In the genomic region with DNA sequence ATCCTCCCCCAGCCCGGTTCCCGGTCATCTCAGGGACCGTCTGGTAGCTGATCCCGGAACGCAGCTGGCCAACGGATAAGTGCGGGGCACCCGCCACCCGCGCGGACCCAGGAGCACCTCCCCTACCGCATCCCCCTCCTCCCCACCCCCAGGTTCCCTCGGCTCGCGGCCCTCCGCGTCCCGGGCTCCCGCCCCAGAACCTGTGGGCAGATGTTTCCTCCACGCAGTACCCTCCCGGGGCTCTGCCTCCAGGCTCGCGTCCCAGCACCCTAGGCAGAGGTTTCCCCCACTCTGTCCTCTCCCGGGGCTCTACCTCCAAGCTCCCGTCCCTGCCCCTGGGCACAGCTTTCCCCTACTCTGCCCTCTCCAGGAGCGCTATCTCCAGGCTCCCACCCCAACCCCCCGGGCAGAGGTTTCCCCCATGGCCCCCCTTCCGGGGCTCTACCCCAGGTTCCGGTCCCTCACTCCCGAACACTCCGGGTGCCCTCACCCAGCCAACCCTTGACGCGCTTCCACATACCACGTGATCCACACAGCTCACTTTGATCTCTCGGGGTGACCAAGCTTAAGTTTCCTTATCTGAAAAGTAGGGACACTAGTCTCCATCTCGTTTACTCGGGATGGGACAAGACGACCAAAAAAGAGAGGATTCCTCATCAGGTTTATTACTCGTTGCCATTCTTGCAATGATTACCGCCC, we compare ENCODE assay signal across 8 cellular contexts. TPM values are rescaled to one million over a fixed set of nuclear protein-coding genes. Genes with fewer than 3 reads are reported as not detected.
DNase-seq lines count a peak whose midpoint lies in the region; ATAC-seq and TF ChIP-seq lines count a peak whose summit lies in the region.

A gene (minus strand): TSS at position 83 of the 699 bp plus-strand sequence. CDS start 6,105 bp downstream, outside the sequence.

- in situ Hi-C loops in GM13976 (cut with MboI; ENCODE audit: low sequenced_read_pairs, unreplicated experiment) = no loop called here

- DNase-seq in GM13976 (ENCODE audit: low spot score) (peak; percentile 94), NCI-H1105 (lab: John Stamatoyannopoulos, UW) (peak; percentile 85), T follicular helper cell (ENCODE audit: low read depth) (peak; percentile 75), adrenal gland (peak; percentile 89 to 95 (median 91)), right atrium auricular region (ENCODE audit: low spot score) (peak; percentile 82), putamen (ENCODE audit: low spot score) (peak; percentile 76), vagina (ENCODE audit: extremely low spot score in 2 of 2) (no peak)

- peak; percentile 38 to 61 for TF ChIP-seq POLR2A in adrenal gland (IDR thresholded peaks at IDR 0.05)
- no peak for TF ChIP-seq POLR2A in vagina (IDR thresholded peaks at IDR 0.05)

- H3K4me1 ChIP-seq in adrenal gland (replicated peaks in 1 of 2) (peaks cover 0 to 29% of the 10 kb centered on the region in 2 donors), right atrium auricular region (peaks cover 0 to 7% of the 10 kb centered on the region in 2 donors), vagina (peaks cover 6% of the 10 kb centered on the region)

- no peaks in the 10 kb centered on the region for H3K36me3 ChIP-seq in adrenal gland (replicated peaks in 1 of 2)
- H3K36me3 ChIP-seq in right atrium auricular region = no peaks in the 10 kb centered on the region
- H3K36me3 ChIP-seq in vagina = no peaks in the 10 kb centered on the region

- H3K9me3 ChIP-seq in adrenal gland (replicated peaks in 1 of 3) (no peaks in the 10 kb centered on the region), right atrium auricular region (no peaks in the 10 kb centered on the region), vagina (no peaks in the 10 kb centered on the region)

- H3K27ac ChIP-seq in adrenal gland (peak within 1 kb of the TSS; percentile 72 to 97 (median 92)), right atrium auricular region (peak within 1 kb of the TSS; percentile 75), vagina (peak within 1 kb of the TSS; percentile 84)

- 0 to 2% (median 1%) methylated on average over 12 to 40 of the region's 40 CpGs for WGBS in adrenal gland, 4 donors

- intact Hi-C loops in adrenal gland (cut with DNase I) (no loop called here), vagina (cut with DNase I) (no loop called here)

- no peak for TF ChIP-seq CTCF in GM13976 (IDR thresholded peaks at IDR 0.05; ENCODE audit: borderline replicate concordance, control extremely low read depth, extremely low read depth, insufficient read depth, missing control alignments)
- no peak for TF ChIP-seq CTCF in adrenal gland (IDR thresholded peaks at IDR 0.05)
- no peak for TF ChIP-seq CTCF in right atrium auricular region (IDR thresholded peaks at IDR 0.05)
- TF ChIP-seq CTCF in vagina (IDR thresholded peaks at IDR 0.05) = no peak

- H3K27me3 ChIP-seq in adrenal gland = no peaks in the 10 kb centered on the region
- H3K27me3 ChIP-seq in right atrium auricular region = no peaks in the 10 kb centered on the region
- H3K27me3 ChIP-seq in vagina = no peaks in the 10 kb centered on the region

- H3K4me3 ChIP-seq in adrenal gland (peak within 1 kb of the TSS in 3 of 4 donors; percentile 61 to 78 (median 75)), right atrium auricular region (peak within 1 kb of the TSS; percentile 64 to 72), vagina (peak within 1 kb of the TSS; percentile 83 to 86)

- ATAC-seq in HG02678 (IDR thresholded peaks at IDR 0.05; ENCODE audit: unreplicated experiment) = peak; percentile 97

RNA-seq across cellular contexts. Expression of the gene that starts here (rescaled TPM):
- total RNA-seq in adrenal gland (under 1 TPM in 6 of 8 donors, not detected in 2; 0.12 to 0.94 (median 0.62) TPM), right atrium auricular region (not detected), vagina (not detected)
- polyA plus RNA-seq in adrenal gland = under 1 TPM; 0.44 to 0.92 (median 0.72) TPM

Comparison
In these comparisons a context has a peak if more than half of its experiments do, and no peak if none do; other contexts are left out.
1. Peak in DNase-seq, H3K4me3 ChIP-seq and H3K27ac ChIP-seq in adrenal gland; RNA of the gene not detected or under 1 TPM.
2. Peak in DNase-seq, H3K4me3 ChIP-seq and H3K27ac ChIP-seq in right atrium auricular region; RNA of the gene not detected or under 1 TPM.
3. DNase-seq: peak in GM13976 (single experiment), NCI-H1105 (single experiment), T follicular helper cell (single experiment) and putamen (single experiment); none in vagina (0 of 2).
4. POLR2A ChIP-seq: peak in adrenal gland (2 of 2); none in vagina (0 of 2).
5. Peak in every context shown above with its lines, with median percentiles within 50 percentile points of each other: H3K27ac ChIP-seq and H3K4me3 ChIP-seq.